In genomic region chr11:15707971-15708370, GRCh38 we compare ENCODE assay signal across 11 cellular contexts.
A peak's percentile ranks its signal among the peaks of the same experiment; 100 is the strongest.
DNase-seq lines count a peak whose midpoint lies in the region; ATAC-seq and TF ChIP-seq lines count a peak whose summit lies in the region.
"Had no signal": no experiment of that assay in that cellular context is flagged by ENCODE, and none has a peak within 500 bp of the region (broad histone marks: within the 10 kb centered on the region; RNA-seq: fewer than 3 reads in every experiment).

No MANE protein-coding gene starts in this region.

- ATAC-seq in body of pancreas = peak; percentile 89

- DNase-seq in Ammon's horn (ENCODE audit: low spot score) = peak; percentile 29
- peak; percentile 86 for DNase-seq in NCI-H1694 (lab: John Stamatoyannopoulos, UW)
- peak; percentile 65 to 87 (median 84) for DNase-seq in body of pancreas
- peak; percentile 33 for DNase-seq in left kidney (ENCODE audit: low read depth, low spot score)
- no peak for DNase-seq in HuH-7.5 (ENCODE audit: low spot score)
- DNase-seq in D341Med (ENCODE audit: low spot score) = no peak
- no peak for DNase-seq in NCI-H2227 treated with DMSO at 0.1 percent for 48 hours (lab: John Stamatoyannopoulos, UW)
- DNase-seq in NAMALWA (ENCODE audit: low spot score) = no peak
- DNase-seq: activated naive CD8-positive, alpha-beta T cell treated with anti-CD3 and anti-CD28 coated beads for 36 hours; CD4-positive, alpha-beta memory T cell; stimulated activated CD4-positive, alpha-beta T cell treated with anti-CD3 and anti-CD28 coated beads, Interleukin-1b, Interleukin-23, amount 100 ng/mL, for 48 hours had no signal

- H3K4me1 ChIP-seq in body of pancreas = peaks cover 27% of the 10 kb centered on the region

- H3K9me3 ChIP-seq in body of pancreas = no peaks in the 10 kb centered on the region

- intact Hi-C loops in body of pancreas (cut with DNase I) = no loop called here

- peak overlapping the region; percentile 23 to 56 (median 30) for H3K27ac ChIP-seq in body of pancreas

- no peak overlapping the region for H3K4me3 ChIP-seq in body of pancreas

- no peaks in the 10 kb centered on the region for H3K36me3 ChIP-seq in body of pancreas (replicated peaks in 1 of 2; ENCODE audit: insufficient read depth in 1 of 2, low read depth in 2 of 2)

- WGBS in body of pancreas, 2 donors = 9 to 10% methylated on average over 2 of the region's 2 CpGs

- no peaks in the 10 kb centered on the region for H3K27me3 ChIP-seq in body of pancreas

- no peak for TF ChIP-seq POLR2A in body of pancreas (IDR thresholded peaks at IDR 0.05)

- peak in 2 of 7 experiments; percentile 33 for TF ChIP-seq CTCF in body of pancreas (IDR thresholded peaks at IDR 0.05)

Comparison
In these comparisons a context has a peak if more than half of its experiments do, and no peak if none do; other contexts are left out.
1. DNase-seq: peak in Ammon's horn (single experiment), NCI-H1694 (single experiment), body of pancreas (4 of 4) and left kidney (single experiment); none in HuH-7.5 (single experiment), D341Med (single experiment), NCI-H2227 treated with DMSO at 0.1 percent for 48 hours (single experiment) and NAMALWA (single experiment).